Comparison of ENCODE assay signal across 24 cellular contexts in the genomic region with DNA sequence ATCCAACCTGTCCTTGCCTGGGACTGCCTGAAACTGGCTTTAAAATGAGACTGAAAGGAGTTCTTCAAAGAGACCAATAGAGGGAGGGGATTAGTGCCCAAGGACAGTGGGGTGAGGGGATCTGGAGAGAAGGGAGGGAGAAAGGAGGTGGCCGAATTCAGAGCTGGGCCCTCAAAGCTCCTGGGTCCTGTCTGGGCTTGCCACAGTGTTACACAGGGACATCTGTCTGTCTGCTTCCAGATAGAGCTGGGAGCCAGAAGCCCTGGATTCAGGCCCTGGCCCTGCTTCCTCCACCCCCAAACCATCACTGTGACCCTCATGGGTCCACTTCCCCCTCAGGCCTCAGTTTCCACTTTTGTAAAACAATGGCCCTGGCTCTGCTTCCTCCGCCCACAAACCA. TPM values are rescaled to one million over a fixed set of nuclear protein-coding genes. Genes with fewer than 3 reads are reported as not detected.
"Had no signal": no experiment of that assay in that cellular context is flagged by ENCODE, and none has a peak within 500 bp of the region (broad histone marks: within the 10 kb centered on the region; RNA-seq: fewer than 3 reads in every experiment).

No MANE protein-coding gene starts in this region.

- H3K36me3 ChIP-seq: upper lobe of left lung had no signal

- H3K9me3 ChIP-seq: SK-N-SH, upper lobe of left lung had no signal

- H3K9me3 Mint-ChIP-seq: activated CD4-positive, alpha-beta T cell treated with anti-CD3 and anti-CD28 coated beads, Interleukin-2, amount 10 ng/mL, durations not matched to agents 7 days and 5 days; activated CD8-positive, alpha-beta T cell treated with anti-CD3 and anti-CD28 coated beads for 36 hours; activated naive CD8-positive, alpha-beta T cell treated with anti-CD3 and anti-CD28 coated beads, Interleukin-2, amount 50 U/mL, for 24 hours; immature natural killer cell; nephron had no signal

- H3K4me3 Mint-ChIP-seq: activated CD4-positive, alpha-beta T cell treated with anti-CD3 and anti-CD28 coated beads, Interleukin-2, amount 10 ng/mL, durations not matched to agents 7 days and 5 days; activated CD8-positive, alpha-beta memory T cell treated with anti-CD3 and anti-CD28 coated beads, Interleukin-2, amount 10 ng/mL, durations not matched to agents 7 days and 5 days; activated CD8-positive, alpha-beta T cell treated with anti-CD3 and anti-CD28 coated beads for 36 hours; activated naive CD8-positive, alpha-beta T cell treated with anti-CD3 and anti-CD28 coated beads, Interleukin-2, amount 50 U/mL, for 24 hours; immature natural killer cell had no signal

- H3K9ac ChIP-seq: SK-N-SH had no signal

- H3K4me3 ChIP-seq: coronary artery, hepatocyte, upper lobe of left lung had no signal

- ATAC-seq: activated CD4-positive, CD25-positive, alpha-beta regulatory T cell treated with anti-CD3 and anti-CD28 coated beads, Interleukin-2, amount 50 U/mL, for 24 hours; activated CD8-positive, alpha-beta memory T cell treated with anti-CD3 and anti-CD28 coated beads, Interleukin-2, amount 10 ng/mL, durations not matched to agents 7 days and 5 days; activated CD8-positive, alpha-beta T cell treated with anti-CD3 and anti-CD28 coated beads for 36 hours; activated naive CD8-positive, alpha-beta T cell treated with anti-CD3 and anti-CD28 coated beads, Interleukin-2, amount 50 U/mL, for 24 hours had no signal

- DNase-seq: activated CD4-positive, alpha-beta T cell treated with anti-CD3 and anti-CD28 coated beads, Interleukin-2, amount 10 ng/mL, durations not matched to agents 7 days and 5 days; activated CD8-positive, alpha-beta memory T cell treated with anti-CD3 and anti-CD28 coated beads, Interleukin-2, amount 10 ng/mL, durations not matched to agents 7 days and 5 days; activated CD8-positive, alpha-beta T cell treated with anti-CD3 and anti-CD28 coated beads for 36 hours; activated effector memory CD4-positive, alpha-beta T cell treated with anti-CD3 and anti-CD28 coated beads, Interleukin-2, amount 50 U/mL, for 16 hours; activated naive CD4-positive, alpha-beta T cell treated with anti-CD3 and anti-CD28 coated beads, Interleukin-2, amount 50 U/mL, for 16 hours; activated naive CD8-positive, alpha-beta T cell treated with anti-CD3 and anti-CD28 coated beads, Interleukin-2, amount 50 U/mL, for 24 hours; activated T-cell treated with anti-CD3 and anti-CD28 coated beads for 4 hours; anterior cingulate cortex; immature natural killer cell; kidney glomerular epithelial cell; mesenchymal stem cell; nucleus accumbens; SK-N-SH; stimulated activated CD4-positive, alpha-beta T cell treated with anti-CD3 and anti-CD28 coated beads, Interleukin-4, amount 100 ng/mL, for 1 hour; stimulated activated naive CD4-positive, alpha-beta T cell; T-helper 2 cell; upper lobe of left lung had no signal

- H3K27ac ChIP-seq: coronary artery, epithelial cell of prostate, hepatocyte, upper lobe of left lung had no signal

- H2AFZ ChIP-seq: hepatocyte had no signal

- H3K79me2 ChIP-seq: hepatocyte had no signal

- H3K27ac Mint-ChIP-seq: activated CD4-positive, alpha-beta T cell treated with anti-CD3 and anti-CD28 coated beads, Interleukin-2, amount 10 ng/mL, durations not matched to agents 7 days and 5 days; activated CD8-positive, alpha-beta memory T cell treated with anti-CD3 and anti-CD28 coated beads, Interleukin-2, amount 10 ng/mL, durations not matched to agents 7 days and 5 days; activated CD8-positive, alpha-beta T cell treated with anti-CD3 and anti-CD28 coated beads for 36 hours; activated naive CD8-positive, alpha-beta T cell treated with anti-CD3 and anti-CD28 coated beads, Interleukin-2, amount 50 U/mL, for 24 hours; immature natural killer cell; nephron had no signal

- H3K36me3 Mint-ChIP-seq: activated CD8-positive, alpha-beta memory T cell treated with anti-CD3 and anti-CD28 coated beads, Interleukin-2, amount 10 ng/mL, durations not matched to agents 7 days and 5 days; immature natural killer cell had no signal

- H3K4me2 ChIP-seq: hepatocyte, SK-N-SH had no signal

RNA-seq across cellular contexts. Expression of a gene that starts 3.6 kb away (rescaled TPM):
- total RNA-seq: activated CD4-positive, alpha-beta T cell treated with anti-CD3 and anti-CD28 coated beads, Interleukin-2, amount 10 ng/mL, durations not matched to agents 7 days and 5 days; activated CD8-positive, alpha-beta memory T cell treated with anti-CD3 and anti-CD28 coated beads, Interleukin-2, amount 10 ng/mL, durations not matched to agents 7 days and 5 days; activated CD8-positive, alpha-beta T cell treated with anti-CD3 and anti-CD28 coated beads for 36 hours; fibroblast of villous mesenchyme; mononuclear cell; upper lobe of left lung had no signal
- polyA plus RNA-seq: immature natural killer cell, SK-N-SH had no signal

RNA-seq across cellular contexts. Expression of a gene that starts 16.5 kb away (rescaled TPM):
- total RNA-seq: mononuclear cell had no signal
